Comparison of ENCODE assay signal across 12 cellular contexts in genomic region chr15:64845826-64846225, GRCh38. TPM values are rescaled to one million over a fixed set of nuclear protein-coding genes. Genes with fewer than 3 reads are reported as not detected.
A peak's percentile ranks its signal among the peaks of the same experiment; 100 is the strongest.
DNase-seq lines count a peak whose midpoint lies in the region; ATAC-seq, FAIRE-seq and TF ChIP-seq lines count a peak whose summit lies in the region.
"Had no signal": no experiment of that assay in that cellular context is flagged by ENCODE, and none has a peak within 500 bp of the region (broad histone marks: within the 10 kb centered on the region; RNA-seq: fewer than 3 reads in every experiment).

No MANE protein-coding gene starts in this region.

- no TSS peak for BruUV-seq in HepG2 (replicated peaks; lab: Mats Ljungman, UMichigan)

- H3K27ac Mint-ChIP-seq in chondrocyte (ENCODE audit: unreplicated experiment): peak overlapping the region; percentile 94
- peak overlapping the region in 7 of 10 donors; percentile 33 to 96 (median 88) for H3K27ac Mint-ChIP-seq in naive thymus-derived CD8-positive, alpha-beta T cell

- POLR2A ChIA-PET in HepG2 (lab: Yijun Ruan, JAX): no interaction called here
- POLR2A ChIA-PET in naive thymus-derived CD8-positive, alpha-beta T cell (lab: Charles Lee): interaction anchor here (0.5 to 5.4 kb wide), 3 partner anchors 10 to 253 kb away, joined by 5 to 51 read pairs (median 7); no protein-coding TSS in a partner anchor

- intact Hi-C loops in HepG2 (cut with micrococcal nuclease; ENCODE audit: unreplicated experiment): no loop called here

- H3K36me3 ChIP-seq in liver (ENCODE audit: control insufficient read depth in 4 of 4, insufficient read depth in 3 of 4, low read depth in 1 of 4, low read length in 3 of 4): no peaks in the 10 kb centered on the region
- peaks cover 6 to 16% of the 10 kb centered on the region in 2 experiments; a peak in 3 of 5 replicates for H3K36me3 ChIP-seq in HepG2 (replicated peaks in 1 of 2; ENCODE audit: control insufficient read depth in 1 of 2, insufficient read depth in 2 of 2, low read length in 2 of 2)

- H3K27me3 ChIP-seq in liver (ENCODE audit: control insufficient read depth in 4 of 4, insufficient read depth in 4 of 4, low read length in 3 of 4): no peaks in the 10 kb centered on the region
- H3K27me3 ChIP-seq in HepG2 (ENCODE audit: control insufficient read depth in 1 of 2, insufficient read depth in 2 of 2, low read length in 2 of 2): no peaks in the 10 kb centered on the region
- H3K27me3 ChIP-seq: foreskin keratinocyte had no signal

- TF ChIP-seq CTCF in liver (IDR thresholded peaks at IDR 0.05; ENCODE audit: low read depth, low read length, missing input control) (no peak), HepG2 (CRISPR knock-in tag; IDR thresholded peaks at IDR 0.05) (no peak), chondrocyte (IDR thresholded peaks at IDR 0.05) (no peak)

- no peak for TF ChIP-seq POLR2A in HepG2 (IDR thresholded peaks at IDR 0.05; ENCODE audit: insufficient read depth in 1 of 2, low read depth in 2 of 2, low read length in 2 of 2)

- TF ChIP-seq RAD21 in liver (IDR thresholded peaks at IDR 0.05) (no peak), HepG2 (CRISPR knock-in tag; IDR thresholded peaks at IDR 0.05) (no peak)

- no peaks in the 10 kb centered on the region for H3K27me3 Mint-ChIP-seq in chondrocyte (ENCODE audit: low read depth)
- no peaks in the 10 kb centered on the region for H3K27me3 Mint-ChIP-seq in naive thymus-derived CD8-positive, alpha-beta T cell

- H3K4me1 ChIP-seq in liver (ENCODE audit: control insufficient read depth in 4 of 4, insufficient read depth in 4 of 4, low read length in 3 of 4) (peaks cover 2 to 16% (median 9%) of the 10 kb centered on the region in 4 donors), HepG2 (ENCODE audit: insufficient read depth, low read length) (peaks cover 63% of the 10 kb centered on the region)

- H3K4me1 Mint-ChIP-seq in chondrocyte (ENCODE audit: low read depth): peaks cover 67% of the 10 kb centered on the region
- peaks cover 39 to 75% (median 61%) of the 10 kb centered on the region in 4 donors for H3K4me1 Mint-ChIP-seq in naive thymus-derived CD8-positive, alpha-beta T cell

- H4K20me1 ChIP-seq in HepG2 (ENCODE audit: insufficient read depth, low read length): no peaks in the 10 kb centered on the region

- DNase-seq in HepG2 (ENCODE audit: low spot score): no peak
- no peak for DNase-seq in chondrocyte (ENCODE audit: low spot score)
- no peak for DNase-seq in naive thymus-derived CD8-positive, alpha-beta T cell
- DNase-seq in SIG-M5 (lab: John Stamatoyannopoulos, UW): no peak
- no peak for DNase-seq in D341Med (ENCODE audit: low spot score)
- DNase-seq: activated naive CD4-positive, alpha-beta T cell; foreskin keratinocyte; retina; stimulated activated naive CD4-positive, alpha-beta T cell treated with Interleukin-2 at 50 U/mL for 16 hours had no signal

- H3K27ac ChIP-seq in liver (ENCODE audit: low read depth in 1 of 2, low read length in 2 of 2) (peak overlapping the region; percentile 48 to 64), HepG2 (ENCODE audit: extremely low read length, insufficient read depth, low read length) (no peak overlapping the region)
- H3K27ac ChIP-seq: foreskin keratinocyte had no signal

- H3K4me3 ChIP-seq in liver (ENCODE audit: low read depth in 1 of 3, low read length in 3 of 3) (no peak overlapping the region), HepG2 (replicated peaks in 1 of 3; ENCODE audit: insufficient read depth in 1 of 3, low read depth in 2 of 3, low read length in 3 of 3) (no peak overlapping the region)

- H2AFZ ChIP-seq in HepG2 (ENCODE audit: low read length): no peak overlapping the region

- CTCF ChIA-PET in HepG2 (lab: Yijun Ruan, JAX; ENCODE audit: low intra/inter-chr PET ratio, low total read pairs): no interaction called here

- ATAC-seq in HepG2: no peak
- no peak for ATAC-seq in naive thymus-derived CD8-positive, alpha-beta T cell
- no peak for ATAC-seq in GM19351 (IDR thresholded peaks at IDR 0.05; ENCODE audit: unreplicated experiment)
- no peak for ATAC-seq in HG03095 (IDR thresholded peaks at IDR 0.05; ENCODE audit: unreplicated experiment)
- ATAC-seq: foreskin keratinocyte had no signal

- FAIRE-seq in HepG2 (lab: Jason Lieb, UNC): no peak

- WGBS in liver: 77% methylated on average over 3 of the region's 3 CpGs
- WGBS in HepG2 (ENCODE audit: low lambda C conversion rate): 96% methylated on average over 3 of the region's 3 CpGs

- H3K4me2 ChIP-seq in HepG2 (ENCODE audit: low read depth, low read length): no peak overlapping the region

- no peaks in the 10 kb centered on the region for H3K9me3 Mint-ChIP-seq in chondrocyte (ENCODE audit: low read depth)
- H3K9me3 Mint-ChIP-seq in naive thymus-derived CD8-positive, alpha-beta T cell: no peaks in the 10 kb centered on the region

- TF ChIP-seq EP300 in HepG2 (IDR thresholded peaks at IDR 0.05; ENCODE audit: low read depth in 2 of 2, low read length in 2 of 2) (no peak), HepG2 (CRISPR knock-in tag; IDR thresholded peaks at IDR 0.05; ENCODE audit: borderline replicate concordance) (no peak)

- peaks cover 12% of the 10 kb centered on the region for H3K36me3 Mint-ChIP-seq in chondrocyte (ENCODE audit: low read depth)
- H3K36me3 Mint-ChIP-seq in naive thymus-derived CD8-positive, alpha-beta T cell: peaks cover 0 to 29% (median 5%) of the 10 kb centered on the region in 3 donors

- H3K9ac ChIP-seq in liver (ENCODE audit: low read depth in 1 of 2, low read length in 2 of 2): no peak overlapping the region
- no peak overlapping the region for H3K9ac ChIP-seq in HepG2 (ENCODE audit: insufficient read depth, low read depth, low read length)

- peak overlapping the region; percentile 46 for H3K4me3 Mint-ChIP-seq in chondrocyte (ENCODE audit: unreplicated experiment)
- peak overlapping the region in 3 of 10 donors; percentile 45 to 99 (median 74) for H3K4me3 Mint-ChIP-seq in naive thymus-derived CD8-positive, alpha-beta T cell

- H3K79me2 ChIP-seq in HepG2 (ENCODE audit: insufficient read depth, low read length): no peaks in the 10 kb centered on the region

- no peaks in the 10 kb centered on the region for H3K9me3 ChIP-seq in liver (ENCODE audit: control insufficient read depth in 4 of 4, low read length in 3 of 4)
- no peaks in the 10 kb centered on the region for H3K9me3 ChIP-seq in HepG2 (ENCODE audit: low read length)

- in situ Hi-C loops in HepG2 (cut with HindIII; ENCODE audit: extremely low pct_ligation_motif_present, low pct_unique_long_range_greater_than_20kb): no loop called here

RNA-seq across cellular contexts. Expression of gene PLEKHO2, which starts 4.1 kb away (rescaled TPM):
- total RNA-seq in liver: 10 to 100 TPM; 10.2 to 11.3 TPM
- 1 to 10 TPM; 2.0 to 6.9 TPM for polyA plus RNA-seq in liver
- total RNA-seq in HepG2 (2016; rRNA removed; fragmentation: Illumina TruSeq; extraction: Trizol): 3.1 and 3.8 TPM in 2 replicates
- 0.61 and 0.71 TPM in 2 replicates for total RNA-seq in HepG2 (2016; cell fraction: cytosol; rRNA removed; fragmentation: Illumina TruSeq; extraction: Trizol; ENCODE audit: low read depth)
- 3.1 and 4.3 TPM in 2 replicates for total RNA-seq in HepG2 (2016; cell fraction: insoluble cytoplasmic fraction; rRNA removed; fragmentation: Illumina TruSeq; extraction: Trizol)
- 1.4 and 1.8 TPM in 2 replicates for total RNA-seq in HepG2 (2016; cell fraction: membrane; rRNA removed; fragmentation: Illumina TruSeq; extraction: Trizol)
- total RNA-seq in HepG2 (2016; cell fraction: nucleus; rRNA removed; fragmentation: Illumina TruSeq; extraction: Trizol): 3.2 and 3.6 TPM in 2 replicates
- polyA plus RNA-seq in HepG2 (2011; rRNA removed): 4.8 and 5.1 TPM in 2 replicates
- 3.1 and 3.9 TPM in 2 replicates for polyA plus RNA-seq in HepG2 (2011; cell fraction: cytosol; rRNA removed)
- polyA plus RNA-seq in HepG2 (2011; cell fraction: nucleus; rRNA removed): 15.5 and 19.5 TPM in 2 replicates
- polyA plus RNA-seq in HepG2 (2012): 3.9 and 4.4 TPM in 2 replicates
- polyA plus RNA-seq in HepG2 (2016; cell fraction: cytosol; fragmentation: Illumina TruSeq; extraction: Trizol; ENCODE audit: low read depth): 0.38 and 0.41 TPM in 2 replicates
- polyA plus RNA-seq in HepG2 (2016; cell fraction: insoluble cytoplasmic fraction; fragmentation: Illumina TruSeq; extraction: Trizol; ENCODE audit: low read depth): 2.2 and 3.1 TPM in 2 replicates
- polyA plus RNA-seq in HepG2 (2016; cell fraction: membrane; fragmentation: Illumina TruSeq; extraction: Trizol; ENCODE audit: low read depth): 0.70 and 0.73 TPM in 2 replicates
- polyA plus RNA-seq in HepG2 (2016; cell fraction: nucleus; fragmentation: Illumina TruSeq; extraction: Trizol; ENCODE audit: insufficient read depth, low read depth): 17.8 and 18.9 TPM in 2 replicates
- polyA minus RNA-seq in HepG2 (2011; rRNA and poly(A)+ RNA removed; ENCODE audit: low replicate concordance): 3.4 and 9.7 TPM in 2 replicates
- polyA minus RNA-seq in HepG2 (2011; cell fraction: cytosol; rRNA and poly(A)+ RNA removed): 3.4 and 3.5 TPM in 2 replicates
- 4.4 and 6.8 TPM in 2 replicates for polyA minus RNA-seq in HepG2 (2011; cell fraction: nucleus; rRNA and poly(A)+ RNA removed)
- total RNA-seq in chondrocyte: 19.5 to 20.3 TPM (median 20.3 TPM) in 3 replicates
- total RNA-seq in naive thymus-derived CD8-positive, alpha-beta T cell: 1 to 10 TPM; 8.6 TPM
- polyA plus RNA-seq in naive thymus-derived CD8-positive, alpha-beta T cell: 10 to 100 TPM in 2 of 3 donors, 1 to 10 TPM in 1; 8.9 to 19.3 (median 12.0) TPM

RNA-seq across cellular contexts. Expression of gene PIF1, which starts 20.4 kb away (rescaled TPM):
- 1 to 10 TPM in 1 of 2 donors, under 1 TPM in 1; 0.42 to 7.3 TPM for total RNA-seq in liver
- polyA plus RNA-seq in liver: under 1 TPM; 0.61 to 0.67 TPM
- 8.3 and 19.7 TPM in 2 replicates for total RNA-seq in HepG2 (2016; rRNA removed; fragmentation: Illumina TruSeq; extraction: Trizol)
- 10.1 and 10.8 TPM in 2 replicates for total RNA-seq in HepG2 (2016; cell fraction: cytosol; rRNA removed; fragmentation: Illumina TruSeq; extraction: Trizol; ENCODE audit: low read depth)
- 7.8 and 21.1 TPM in 2 replicates for total RNA-seq in HepG2 (2016; cell fraction: insoluble cytoplasmic fraction; rRNA removed; fragmentation: Illumina TruSeq; extraction: Trizol)
- 8.0 and 9.6 TPM in 2 replicates for total RNA-seq in HepG2 (2016; cell fraction: membrane; rRNA removed; fragmentation: Illumina TruSeq; extraction: Trizol)
- total RNA-seq in HepG2 (2016; cell fraction: nucleus; rRNA removed; fragmentation: Illumina TruSeq; extraction: Trizol): 22.6 and 34.5 TPM in 2 replicates
- polyA plus RNA-seq in HepG2 (2011; rRNA removed): 14.0 and 18.5 TPM in 2 replicates
- 5.4 and 11.1 TPM in 2 replicates for polyA plus RNA-seq in HepG2 (2011; cell fraction: cytosol; rRNA removed)
- 50.6 and 90.5 TPM in 2 replicates for polyA plus RNA-seq in HepG2 (2011; cell fraction: nucleus; rRNA removed)
- 3.2 and 9.0 TPM in 2 replicates for polyA plus RNA-seq in HepG2 (2012)
- 1.2 and 1.3 TPM in 2 replicates for polyA plus RNA-seq in HepG2 (2016; cell fraction: cytosol; fragmentation: Illumina TruSeq; extraction: Trizol; ENCODE audit: low read depth)
- 7.2 and 8.0 TPM in 2 replicates for polyA plus RNA-seq in HepG2 (2016; cell fraction: insoluble cytoplasmic fraction; fragmentation: Illumina TruSeq; extraction: Trizol; ENCODE audit: low read depth)
- polyA plus RNA-seq in HepG2 (2016; cell fraction: membrane; fragmentation: Illumina TruSeq; extraction: Trizol; ENCODE audit: low read depth): 3.6 and 4.0 TPM in 2 replicates
- polyA plus RNA-seq in HepG2 (2016; cell fraction: nucleus; fragmentation: Illumina TruSeq; extraction: Trizol; ENCODE audit: insufficient read depth, low read depth): 105 and 116 TPM in 2 replicates
- polyA minus RNA-seq in HepG2 (2011; rRNA and poly(A)+ RNA removed; ENCODE audit: low replicate concordance): 12.7 and 35.9 TPM in 2 replicates
- polyA minus RNA-seq in HepG2 (2011; cell fraction: cytosol; rRNA and poly(A)+ RNA removed): 1.6 and 4.1 TPM in 2 replicates
- polyA minus RNA-seq in HepG2 (2011; cell fraction: nucleus; rRNA and poly(A)+ RNA removed): 11.4 and 16.5 TPM in 2 replicates
- total RNA-seq in chondrocyte: 1.8 to 6.1 TPM (median 5.9 TPM) in 3 replicates
- under 1 TPM in 1 of 2 experiments, not detected in 1; 0.52 TPM for total RNA-seq in naive thymus-derived CD8-positive, alpha-beta T cell
- under 1 TPM in 2 of 3 donors, not detected in 1; 0.15 to 0.68 TPM for polyA plus RNA-seq in naive thymus-derived CD8-positive, alpha-beta T cell
